In genomic region chr17:76738468-76738850, GRCh38 we compare ENCODE assay signal across 8 cellular contexts. TPM values are rescaled to one million over a fixed set of nuclear protein-coding genes. Genes with fewer than 3 reads are reported as not detected.
DNase-seq lines count a peak whose midpoint lies in the region; ATAC-seq and TF ChIP-seq lines count a peak whose summit lies in the region.

No MANE protein-coding gene starts in this region.

- H3K27ac ChIP-seq in RWPE1 (peak overlapping the region; percentile 96), prostate gland (peak overlapping the region; percentile 100)

- POLR2A ChIA-PET in RWPE1 (lab: Yijun Ruan, JAX; ENCODE audit: low non-redundant PET), result no interaction called here

- under 1% methylated on average over 7 of the region's 7 CpGs for WGBS in prostate gland

- in situ Hi-C loops in GM13977 (cut with MboI; ENCODE audit: low pct_unique_long_range_greater_than_20kb, low sequenced_read_pairs, unreplicated experiment), result no loop called here

- H3K36me3 ChIP-seq in prostate gland, result no peaks in the 10 kb centered on the region

- DNase-seq in GM12865 (ENCODE audit: low read depth) (no peak), RWPE1 (ENCODE audit: low spot score) (no peak), epithelial cell of proximal tubule (ENCODE audit: low read depth) (no peak), prostate gland (ENCODE audit: low spot score) (no peak), RKO (ENCODE audit: low spot score) (no peak), GM13977 (ENCODE audit: low spot score) (no peak), putamen (ENCODE audit: low spot score) (no peak)

- CTCF ChIA-PET in RWPE1 (lab: Yijun Ruan, JAX), result interaction anchor here (0.6 to 0.7 kb wide), 2 partner anchors 28 to 81 kb away, joined by 3 to 5 read pairs; no protein-coding TSS in a partner anchor

- peak overlapping the region; percentile 87 for H3K4me3 ChIP-seq in GM12865 (ENCODE audit: low read depth, low read length)
- H3K4me3 ChIP-seq in epithelial cell of proximal tubule (ENCODE audit: low read depth, low read length), result peak overlapping the region; percentile 88
- H3K4me3 ChIP-seq in prostate gland, result peak overlapping the region; percentile 99

- intact Hi-C loops in prostate gland (cut with DNase I), result no loop called here

- H3K4me1 ChIP-seq in prostate gland (replicated peaks), result peaks cover 10% of the 10 kb centered on the region

- no peak for ATAC-seq in HG02981 (IDR thresholded peaks at IDR 0.05; ENCODE audit: unreplicated experiment)

- TF ChIP-seq CTCF in GM12865 (IDR thresholded peaks at IDR 0.05; ENCODE audit: insufficient read depth, low read depth, low read length, missing control alignments) (no peak), RWPE1 (conservative IDR thresholded peaks at IDR 0.05; ENCODE audit: low read depth) (no peak), epithelial cell of proximal tubule (conservative IDR thresholded peaks at IDR 0.05; ENCODE audit: low read depth, low read length) (no peak), prostate gland (IDR thresholded peaks at IDR 0.05) (no peak), GM13977 (IDR thresholded peaks at IDR 0.05; ENCODE audit: extremely low read depth, insufficient read depth, missing control alignments) (no peak)

- no peak for TF ChIP-seq POLR2A in prostate gland (IDR thresholded peaks at IDR 0.05)

- H3K27me3 ChIP-seq in prostate gland (replicated peaks; ENCODE audit: insufficient read depth), result no peaks in the 10 kb centered on the region

- no peaks in the 10 kb centered on the region for H3K9me3 ChIP-seq in prostate gland

RNA-seq across cellular contexts. Expression of gene MFSD11, which starts 0.5 kb away (rescaled TPM):
- 12.4 and 13.5 TPM in 2 replicates for total RNA-seq in epithelial cell of proximal tubule
- total RNA-seq in prostate gland, result 10 to 100 TPM; 26.7 to 44.3 TPM

RNA-seq across cellular contexts. Expression of gene SRSF2, which starts 1.3 kb away (rescaled TPM):
- total RNA-seq in epithelial cell of proximal tubule (275 and 497 TPM in 2 replicates), prostate gland (100 to 1,000 TPM; 217 to 316 TPM)

RNA-seq across cellular contexts. Expression of gene METTL23, which starts 11.8 kb away (rescaled TPM):
- 30.0 and 34.7 TPM in 2 replicates for total RNA-seq in epithelial cell of proximal tubule
- total RNA-seq in prostate gland, result 10 to 100 TPM; 39.5 to 47.9 TPM

RNA-seq across cellular contexts. Expression of gene JMJD6, which starts 12.1 kb away (rescaled TPM):
- total RNA-seq in epithelial cell of proximal tubule (30.2 and 41.2 TPM in 2 replicates), prostate gland (10 to 100 TPM; 17.7 to 40.5 TPM)

RNA-seq across cellular contexts. Expression of gene MXRA7, which starts 27.7 kb away (rescaled TPM):
- total RNA-seq in epithelial cell of proximal tubule (147 and 167 TPM in 2 replicates), prostate gland (100 to 1,000 TPM in 1 of 2 donors, 10 to 100 TPM in 1; 76.1 to 285 TPM)
